16 cellular contexts compared by ENCODE assay signal in the genomic region with DNA sequence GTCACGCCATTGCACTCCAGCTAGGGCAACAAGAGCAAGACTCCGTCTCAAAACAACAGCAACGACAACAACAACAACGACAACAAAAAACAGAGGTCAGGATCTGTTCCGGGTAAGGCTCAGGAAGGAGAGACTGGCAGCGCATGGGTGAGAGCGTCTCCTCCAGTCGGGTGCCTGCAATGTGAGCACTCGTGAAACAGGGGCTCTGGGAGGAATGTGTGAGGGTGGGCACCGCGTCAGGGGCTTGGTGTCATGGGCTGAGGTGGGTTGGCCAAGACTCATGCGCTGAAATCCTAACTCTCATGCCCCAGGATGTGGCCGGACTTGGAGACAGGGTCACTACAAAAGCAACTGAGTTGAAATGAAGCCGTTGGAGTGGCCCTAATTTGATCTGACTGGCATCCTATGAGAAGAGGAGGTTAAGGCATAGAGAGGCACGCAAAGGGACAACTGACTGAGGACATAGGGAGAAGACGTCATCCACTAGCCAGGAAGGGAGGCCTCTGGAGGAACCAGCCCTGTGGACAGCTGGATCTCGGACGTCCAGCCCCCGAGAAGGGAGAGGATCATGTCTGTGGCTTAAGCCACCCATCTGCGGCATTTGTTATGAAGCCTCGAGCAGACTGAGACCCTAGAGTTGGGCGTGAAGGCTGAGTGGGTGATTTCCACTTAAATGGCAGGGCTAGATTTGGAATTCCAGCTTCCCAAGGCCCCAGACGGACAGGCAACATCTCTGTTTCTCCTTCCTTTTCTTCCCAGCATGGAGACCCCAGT.
"Had no signal": no experiment of that assay in that cellular context is flagged by ENCODE, and none has a peak within 500 bp of the region (broad histone marks: within the 10 kb centered on the region; RNA-seq: fewer than 3 reads in every experiment).

No MANE protein-coding gene starts in this region.

- H3K27me3 ChIP-seq: heart right ventricle, sigmoid colon had no signal

- H3K9me3 ChIP-seq: psoas muscle had no signal

- H3K4me3 Mint-ChIP-seq: naive thymus-derived CD4-positive, alpha-beta T cell; nephron progenitor cell had no signal

- DNase-seq: effector CD4-positive, alpha-beta T cell; heart right ventricle; hypothalamus; kidney glomerular epithelial cell; mammary epithelial cell; naive thymus-derived CD4-positive, alpha-beta T cell; nephron progenitor cell; occipital lobe; psoas muscle; retina; sigmoid colon; stimulated activated CD4-positive, alpha-beta T cell treated with anti-CD3 and anti-CD28 coated beads, Interleukin-12 subunit alpha, Interleukin-12 subunit beta, amount 100 ng/mL, for 4 hours; stimulated activated naive CD4-positive, alpha-beta T cell treated with Interleukin-2 at 50 U/mL for 16 hours had no signal

- H3K27ac Mint-ChIP-seq: naive thymus-derived CD4-positive, alpha-beta T cell had no signal

- H3K27ac ChIP-seq: coronary artery, heart right ventricle, psoas muscle, sigmoid colon, skin epidermis had no signal

- H3K4me3 ChIP-seq: coronary artery, heart right ventricle, psoas muscle, sigmoid colon, skin epidermis had no signal

- ATAC-seq: esophagus mucosa; naive thymus-derived CD4-positive, alpha-beta T cell; psoas muscle had no signal

- H3K4me1 ChIP-seq: heart right ventricle, psoas muscle, sigmoid colon had no signal

- H3K36me3 ChIP-seq: heart right ventricle, sigmoid colon had no signal
